Comparison of ENCODE assay signal across 5 cellular contexts in the genomic region with DNA sequence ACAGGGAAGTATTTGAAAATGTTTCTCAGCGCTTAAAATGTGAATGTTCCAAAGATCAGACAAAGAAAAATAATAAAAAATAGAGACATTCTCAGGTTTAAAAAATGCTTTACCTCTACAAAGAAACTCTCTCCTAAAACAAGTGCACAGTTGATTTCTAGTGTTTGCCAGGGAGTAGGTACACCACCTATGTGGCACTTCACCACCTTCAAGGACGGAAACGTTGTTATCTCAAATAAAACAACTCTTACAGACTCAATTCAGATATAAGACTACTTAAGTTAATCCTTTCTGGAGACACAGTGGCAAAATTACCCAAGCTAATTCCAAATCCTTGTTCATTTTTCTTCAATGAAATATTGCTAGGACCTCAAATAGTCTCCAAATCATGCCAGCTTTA.
"Had no signal": no experiment of that assay in that cellular context is flagged by ENCODE, and none has a peak within 500 bp of the region (broad histone marks: within the 10 kb centered on the region; RNA-seq: fewer than 3 reads in every experiment).

No MANE protein-coding gene starts in this region.

- H3K4me3 Mint-ChIP-seq: HFFc6, IgD-negative memory B cell had no signal

- H3K4me1 Mint-ChIP-seq: IgD-negative memory B cell had no signal

- H3K27me3 Mint-ChIP-seq: IgD-negative memory B cell had no signal

- H3K27ac Mint-ChIP-seq: HFFc6, IgD-negative memory B cell had no signal

- DNase-seq: GM23248, GOT3, H7, HFFc6 had no signal

- H3K36me3 Mint-ChIP-seq: IgD-negative memory B cell had no signal
